ENCODE assay signal across 9 cellular contexts in the genomic region with DNA sequence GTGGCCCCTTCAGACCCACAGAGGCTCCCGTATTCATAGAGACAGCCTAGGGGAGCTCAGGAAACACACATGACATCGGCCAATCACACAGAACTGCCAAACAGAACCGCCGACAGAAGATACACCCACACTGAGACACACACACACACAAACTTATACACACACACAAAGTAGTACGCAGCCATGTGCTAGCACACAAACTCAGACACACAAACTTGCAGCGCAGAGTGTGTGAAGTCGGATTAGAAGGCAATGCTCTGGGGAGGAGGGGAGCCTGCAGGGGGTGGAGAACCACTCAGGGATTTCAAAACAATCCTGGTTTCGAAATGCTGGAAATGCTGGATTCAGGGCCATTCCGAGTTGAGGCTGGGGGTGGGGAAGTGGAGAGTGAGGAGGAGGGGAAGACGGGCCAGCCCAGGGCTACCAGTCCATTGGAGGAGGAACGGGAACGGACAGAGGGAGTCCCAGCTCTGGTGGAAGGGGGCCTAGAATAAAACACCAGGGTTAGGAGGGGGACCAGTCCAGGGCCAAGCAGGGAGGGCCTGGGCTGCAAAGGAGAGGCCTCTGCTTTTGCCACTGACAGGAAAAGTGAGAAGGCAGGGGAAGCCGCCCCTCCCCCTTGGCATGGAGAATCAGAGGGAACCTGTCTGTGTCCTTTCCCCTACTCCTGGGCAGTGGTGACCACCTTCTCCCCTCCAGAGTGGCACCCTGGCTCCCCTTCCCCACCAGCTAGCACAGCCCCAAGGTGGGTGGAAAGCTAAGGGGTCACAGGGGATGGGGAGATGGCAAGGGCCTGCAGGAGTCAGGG. TPM values are rescaled to one million over a fixed set of nuclear protein-coding genes. Genes with fewer than 3 reads are reported as not detected.
DNase-seq lines count a peak whose midpoint lies in the region; TF ChIP-seq lines count a peak whose summit lies in the region.
"Had no signal": no experiment of that assay in that cellular context is flagged by ENCODE, and none has a peak within 500 bp of the region (broad histone marks: within the 10 kb centered on the region; RNA-seq: fewer than 3 reads in every experiment).

No MANE protein-coding gene starts in this region.

- H3K36me3 Mint-ChIP-seq in activated CD4-positive, alpha-beta memory T cell treated with anti-CD3 and anti-CD28 coated beads, Interleukin-2, amount 10 ng/mL, durations not matched to agents 7 days and 5 days (ENCODE audit: low read depth): peaks cover 38% of the 10 kb centered on the region
- peaks cover 2% of the 10 kb centered on the region for H3K36me3 Mint-ChIP-seq in osteocyte (ENCODE audit: unreplicated experiment)

- peak overlapping the region; percentile 73 for H3K4me3 Mint-ChIP-seq in activated CD4-positive, alpha-beta memory T cell treated with anti-CD3 and anti-CD28 coated beads, Interleukin-2, amount 10 ng/mL, durations not matched to agents 7 days and 5 days
- H3K4me3 Mint-ChIP-seq in osteocyte (ENCODE audit: unreplicated experiment): peak overlapping the region; percentile 97

- H3K9me3 Mint-ChIP-seq in activated CD4-positive, alpha-beta memory T cell treated with anti-CD3 and anti-CD28 coated beads, Interleukin-2, amount 10 ng/mL, durations not matched to agents 7 days and 5 days: no peaks in the 10 kb centered on the region
- no peaks in the 10 kb centered on the region for H3K9me3 Mint-ChIP-seq in osteocyte (ENCODE audit: unreplicated experiment)

- TF ChIP-seq CTCF in foreskin fibroblast (IDR thresholded peaks at IDR 0.05; ENCODE audit: low read depth, low read length) (no peak), osteocyte (IDR thresholded peaks at IDR 0.05) (no peak)

- peak overlapping the region; percentile 97 to 99 for H3K4me3 ChIP-seq in foreskin fibroblast (ENCODE audit: low read depth in 1 of 2, low read length in 2 of 2)

- CTCF ChIA-PET in activated CD4-positive, alpha-beta memory T cell treated with anti-CD3 and anti-CD28 coated beads, Interleukin-2, amount 10 ng/mL, durations not matched to agents 7 days and 5 days (lab: Charles Lee): interaction anchor here (0.7 to 11.8 kb wide), 2 partner anchors 9 kb away, joined by 4 to 270 read pairs; no protein-coding TSS in a partner anchor

- H3K27me3 Mint-ChIP-seq in activated CD4-positive, alpha-beta memory T cell treated with anti-CD3 and anti-CD28 coated beads, Interleukin-2, amount 10 ng/mL, durations not matched to agents 7 days and 5 days: no peaks in the 10 kb centered on the region
- H3K27me3 Mint-ChIP-seq in osteocyte (ENCODE audit: unreplicated experiment): no peaks in the 10 kb centered on the region

- DNase-seq in DMS 273 (lab: John Stamatoyannopoulos, UW; ENCODE audit: unreplicated experiment) (peak; percentile 41), DMS 273 treated with DMSO at 0.1 percent for 48 hours (lab: John Stamatoyannopoulos, UW) (no peak), foreskin fibroblast (peak; percentile 92 to 95), osteocyte (ENCODE audit: extremely low spot score, unreplicated experiment) (peak; percentile 85), ecto neural progenitor cell (ENCODE audit: low spot score) (no peak), NCI-H2171 treated with DMSO at 0.1 percent for 48 hours (lab: John Stamatoyannopoulos, UW) (no peak)
- DNase-seq in activated CD4-positive, alpha-beta memory T cell treated with anti-CD3 and anti-CD28 coated beads, Interleukin-2, amount 10 ng/mL, durations not matched to agents 7 days and 5 days: no peak
- no peak for DNase-seq in activated CD4-positive, alpha-beta T cell treated with anti-CD3 and anti-CD28 coated beads for 48 hours

- peaks cover 74% of the 10 kb centered on the region for H3K4me1 Mint-ChIP-seq in activated CD4-positive, alpha-beta memory T cell treated with anti-CD3 and anti-CD28 coated beads, Interleukin-2, amount 10 ng/mL, durations not matched to agents 7 days and 5 days
- H3K4me1 Mint-ChIP-seq in osteocyte (ENCODE audit: unreplicated experiment): peaks cover 76% of the 10 kb centered on the region

- H3K27ac Mint-ChIP-seq in activated CD4-positive, alpha-beta memory T cell treated with anti-CD3 and anti-CD28 coated beads, Interleukin-2, amount 10 ng/mL, durations not matched to agents 7 days and 5 days: peak overlapping the region; percentile 57
- H3K27ac Mint-ChIP-seq in osteocyte (ENCODE audit: unreplicated experiment): peak overlapping the region; percentile 100

- POLR2A ChIA-PET in activated CD4-positive, alpha-beta memory T cell treated with anti-CD3 and anti-CD28 coated beads, Interleukin-2, amount 10 ng/mL, durations not matched to agents 7 days and 5 days (lab: Charles Lee): interaction anchor here (0.6 to 1.6 kb wide), 3 partner anchors 15 to 130 kb away, joined by 3 to 8 read pairs (median 4); a partner anchor contains a TSS

RNA-seq across cellular contexts. Expression of a gene that starts 4.4 kb away (rescaled TPM):
- 10 to 100 TPM; 56.8 to 62.5 TPM for total RNA-seq in activated CD4-positive, alpha-beta memory T cell treated with anti-CD3 and anti-CD28 coated beads, Interleukin-2, amount 10 ng/mL, durations not matched to agents 7 days and 5 days
- total RNA-seq in osteocyte: 115 and 122 TPM in 2 replicates

RNA-seq across cellular contexts. Expression of a gene that starts 34.8 kb away (rescaled TPM):
- total RNA-seq in activated CD4-positive, alpha-beta memory T cell treated with anti-CD3 and anti-CD28 coated beads, Interleukin-2, amount 10 ng/mL, durations not matched to agents 7 days and 5 days: not detected
- total RNA-seq in osteocyte: 0.42 and 0.86 TPM in 2 replicates
- total RNA-seq: subcutaneous adipose tissue had no signal

RNA-seq across cellular contexts. Expression of a gene that starts 37.6 kb away (rescaled TPM):
- total RNA-seq in activated CD4-positive, alpha-beta memory T cell treated with anti-CD3 and anti-CD28 coated beads, Interleukin-2, amount 10 ng/mL, durations not matched to agents 7 days and 5 days: under 1 TPM; 0.83 to 0.86 TPM
- total RNA-seq in osteocyte: not detected in 2 replicates

RNA-seq across cellular contexts. Expression of a gene that starts 50.2 kb away (rescaled TPM):
- total RNA-seq in activated CD4-positive, alpha-beta memory T cell treated with anti-CD3 and anti-CD28 coated beads, Interleukin-2, amount 10 ng/mL, durations not matched to agents 7 days and 5 days: not detected
- not detected in 2 replicates for total RNA-seq in osteocyte
- total RNA-seq: subcutaneous adipose tissue had no signal

Comparison
In these comparisons a context has a peak if more than half of its experiments do, and no peak if none do; other contexts are left out.
1. DNase-seq: peak in DMS 273 (single experiment), foreskin fibroblast (2 of 2) and osteocyte (single experiment); none in DMS 273 treated with DMSO at 0.1 percent for 48 hours (single experiment), activated CD4-positive, alpha-beta memory T cell treated with anti-CD3 and anti-CD28 coated beads, Interleukin-2, amount 10 ng/mL, durations not matched to agents 7 days and 5 days (single experiment), ecto neural progenitor cell (single experiment), NCI-H2171 treated with DMSO at 0.1 percent for 48 hours (single experiment) and activated CD4-positive, alpha-beta T cell treated with anti-CD3 and anti-CD28 coated beads for 48 hours (single experiment).